Comparison of ENCODE assay signal across 18 cellular contexts in genomic region chr7:154765118-154765517, GRCh38.
DNase-seq lines count a peak whose midpoint lies in the region; ATAC-seq, FAIRE-seq and TF ChIP-seq lines count a peak whose summit lies in the region.
"Had no signal": no experiment of that assay in that cellular context is flagged by ENCODE, and none has a peak within 500 bp of the region (broad histone marks: within the 10 kb centered on the region; RNA-seq: fewer than 3 reads in every experiment).

No MANE protein-coding gene starts in this region.

- H2AFZ ChIP-seq in K562 (ENCODE audit: low read depth, low read length): no peak overlapping the region
- H2AFZ ChIP-seq: GM23248 had no signal

- H3K9ac ChIP-seq in HUES48 (ENCODE audit: low read depth, low read length) (no peak overlapping the region), K562 (ENCODE audit: insufficient read depth in 1 of 2, low read depth in 2 of 2, low read length in 2 of 2) (no peak overlapping the region), iPS-20b (ENCODE audit: low read depth, low read length) (no peak overlapping the region)
- H3K9ac ChIP-seq: BLaER1, GM23248 had no signal

- no peak for TF ChIP-seq EP300 in K562 (IDR thresholded peaks at IDR 0.05; ENCODE audit: low read length)

- TF ChIP-seq POLR2A in K562 (conservative IDR thresholded peaks at IDR 0.05): no peak

- H3K4me3 ChIP-seq in HUES48 (ENCODE audit: low read depth, low read length) (peak overlapping the region; percentile 26; the same call in 1 of the 2 replicates), K562 (no peak overlapping the region), iPS-20b (ENCODE audit: low read length) (peak overlapping the region; percentile 12; the same call in 1 of the 2 replicates)
- H3K4me3 ChIP-seq: A549, BLaER1, GM23248 had no signal

- H3K36me3 ChIP-seq in HUES48 (ENCODE audit: control insufficient read depth, insufficient read depth, low read length) (no peaks in the 10 kb centered on the region), K562 (ENCODE audit: control insufficient read depth, insufficient read depth, low read length) (no peaks in the 10 kb centered on the region), iPS-20b (ENCODE audit: insufficient read depth, low read depth, low read length) (no peaks in the 10 kb centered on the region)
- H3K36me3 ChIP-seq: BLaER1 had no signal

- CTCF ChIA-PET in K562 (lab: Yijun Ruan, JAX; ENCODE audit: low intra/inter-chr PET ratio): no interaction called here

- H3K4me2 ChIP-seq in K562 (ENCODE audit: insufficient read depth, low read length): no peak overlapping the region
- H3K4me2 ChIP-seq: A549, BLaER1 had no signal

- no TSS peak for BruUV-seq in K562 (replicated peaks; lab: Mats Ljungman, UMichigan)

- H4K20me1 ChIP-seq in K562 (replicated peaks; ENCODE audit: control insufficient read depth, insufficient read depth, low read length): no peaks in the 10 kb centered on the region
- H4K20me1 ChIP-seq: BLaER1 had no signal

- no peak for TF ChIP-seq RAD21 in K562 (CRISPR knock-in tag; conservative IDR thresholded peaks at IDR 0.05 in 1 of 2, IDR thresholded peaks at IDR 0.05 in 1 of 2)

- WGBS in K562 (ENCODE audit: insufficient coverage, low coverage, missing lambda C conversion rate): 0% methylated on average over 1 of the region's 1 CpG

- H3K27ac ChIP-seq in HUES48 (ENCODE audit: low read depth, low read length) (no peak overlapping the region), K562 (ENCODE audit: extremely low read depth, low read depth, low read length) (no peak overlapping the region), iPS-20b (ENCODE audit: low read length) (no peak overlapping the region)
- H3K27ac ChIP-seq: 22Rv1, A549, BLaER1, GM23248 had no signal

- FAIRE-seq in K562 (lab: Jason Lieb, UNC): peak; percentile 19
- FAIRE-seq: A549, GM12892, GM18507 had no signal

- no peak for TF ChIP-seq CTCF in K562 (IDR thresholded peaks at IDR 0.05 in 2 of 3, conservative IDR thresholded peaks at IDR 0.05 in 1 of 3; ENCODE audit: insufficient read depth in 2 of 3, low read depth in 1 of 3, low read length in 3 of 3)

- DNase-seq in NCI-H2029 treated with DMSO at 0.1 percent for 48 hours (lab: John Stamatoyannopoulos, UW) (peak; percentile 20), NCI-H2029 (lab: John Stamatoyannopoulos, UW) (no peak), K562 (ENCODE audit: extremely low read depth in 1 of 4, low spot score in 3 of 4) (no peak), NCI-H2081 (lab: John Stamatoyannopoulos, UW) (no peak)
- DNase-seq in activated CD4-positive, alpha-beta T cell treated with anti-CD3 and anti-CD28 coated beads, Interleukin-2, amount 50 U/mL, for 1 hour: no peak
- DNase-seq: CD4-positive, alpha-beta memory T cell; DMS153; GDM1; GM23248; H7 had no signal

- H3K9me1 ChIP-seq in K562 (ENCODE audit: control insufficient read depth, insufficient read depth, low read length): no peaks in the 10 kb centered on the region

- no peaks in the 10 kb centered on the region for H3K79me2 ChIP-seq in K562 (ENCODE audit: control insufficient read depth, insufficient read depth, low read length)

- ATAC-seq in K562 (no peak), HG03354 (IDR thresholded peaks at IDR 0.05; ENCODE audit: poor library complexity, severe bottlenecking, unreplicated experiment) (no peak)
- ATAC-seq: A549 had no signal

- POLR2A ChIA-PET in K562 (lab: Yijun Ruan, JAX): no interaction called here

- intact Hi-C loops in K562 (cut with micrococcal nuclease): no loop called here

- H3K9me3 ChIP-seq in HUES48 (ENCODE audit: control insufficient read depth, insufficient read depth, low read length): no peaks in the 10 kb centered on the region
- H3K9me3 ChIP-seq in K562 (replicated peaks; ENCODE audit: control insufficient read depth, insufficient read depth, low read depth, low read length): no peaks in the 10 kb centered on the region; the same call in 1 of the 2 replicates
- no peaks in the 10 kb centered on the region for H3K9me3 ChIP-seq in iPS-20b (ENCODE audit: insufficient read depth, low read depth, low read length)
- H3K9me3 ChIP-seq: A549, BLaER1 had no signal

- H3K4me1 ChIP-seq in HUES48 (ENCODE audit: control insufficient read depth, insufficient read depth, low read length): peaks cover 17% of the 10 kb centered on the region
- H3K4me1 ChIP-seq in K562 (replicated peaks in 1 of 2; ENCODE audit: control insufficient read depth in 2 of 2, insufficient read depth in 2 of 2, low read length in 2 of 2): peaks cover 0 to 3% of the 10 kb centered on the region in 2 experiments; a peak in 1 of 5 replicates
- H3K4me1 ChIP-seq in iPS-20b (ENCODE audit: insufficient read depth, low read length): peaks cover 20% of the 10 kb centered on the region; the same call in 1 of the 2 replicates
- H3K4me1 ChIP-seq: A549, BLaER1 had no signal

- in situ Hi-C loops in K562 (cut with MboI): no loop called here

- no peaks in the 10 kb centered on the region for H3K27me3 ChIP-seq in HUES48 (ENCODE audit: control insufficient read depth, insufficient read depth, low read length)
- peaks cover 39 to 82% of the 10 kb centered on the region in 2 experiments; a peak in 4 of 5 replicates for H3K27me3 ChIP-seq in K562 (ENCODE audit: control insufficient read depth in 2 of 2, insufficient read depth in 2 of 2, low read length in 2 of 2)
- no peaks in the 10 kb centered on the region for H3K27me3 ChIP-seq in iPS-20b (ENCODE audit: insufficient read depth, low read length)
- H3K27me3 ChIP-seq: BLaER1 had no signal

TF ChIP-seq in K562, 482 proteins besides CTCF, POLR2A, EP300 and RAD21:
- TF ChIP-seq NRF1 (conservative IDR thresholded peaks at IDR 0.05 in 1 of 2, IDR thresholded peaks at IDR 0.05 in 1 of 2) (peak; percentile 47 to 58), MYNN (IDR thresholded peaks at IDR 0.05) (no peak), MYNN (CRISPR knock-in tag; IDR thresholded peaks at IDR 0.05) (no peak)
TF ChIP-seq in K562: peak in this region for 1.
